Comparison of ENCODE assay signal across 10 cellular contexts in the genomic region with DNA sequence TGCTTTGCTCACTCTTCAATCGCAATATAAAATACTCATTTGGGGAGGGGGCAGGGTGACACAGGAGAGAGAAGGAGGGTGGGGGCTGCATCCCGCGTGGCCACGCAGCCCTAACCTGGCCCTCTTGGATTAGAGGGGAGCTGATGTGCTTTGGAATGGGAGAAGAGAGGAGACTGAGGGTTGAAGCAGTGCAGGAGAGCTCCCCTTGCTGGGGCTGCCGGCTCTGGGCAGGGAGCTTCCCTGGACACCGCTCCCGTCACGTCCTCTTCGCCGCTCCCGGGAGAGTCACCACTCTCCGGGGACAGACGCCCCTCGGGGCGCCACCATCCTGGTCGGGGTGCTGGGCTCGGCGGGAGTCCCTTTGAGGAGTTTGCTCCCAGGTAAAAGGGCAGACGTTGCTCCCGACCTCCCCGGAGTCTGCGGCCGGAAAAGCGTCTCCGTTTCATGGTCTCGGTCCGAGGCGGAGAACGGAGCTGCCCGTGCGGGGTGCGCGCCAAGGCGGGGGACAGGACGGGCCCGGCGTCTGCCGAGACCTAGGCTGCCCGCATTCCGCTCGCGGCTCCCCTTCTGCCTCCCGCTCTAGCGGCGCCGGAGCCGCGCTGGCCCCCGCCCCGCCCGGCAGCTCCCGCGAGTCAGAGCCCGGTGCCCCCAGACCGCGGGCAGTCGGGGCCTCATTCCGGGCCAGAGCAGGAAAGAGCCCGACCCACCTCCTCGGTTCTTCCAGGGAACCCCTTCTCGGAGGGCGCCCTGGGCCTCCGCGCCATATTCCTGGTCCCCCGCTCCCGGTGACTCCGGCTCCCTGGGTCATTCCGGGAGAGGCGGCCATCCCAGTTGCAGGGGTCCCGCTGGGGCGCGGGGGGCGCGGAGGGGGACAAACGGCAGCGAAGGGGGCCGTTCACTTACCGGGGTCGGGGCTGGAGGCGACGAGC. TPM values are rescaled to one million over a fixed set of nuclear protein-coding genes. Genes with fewer than 3 reads are reported as not detected.
DNase-seq lines count a peak whose midpoint lies in the region; ATAC-seq and TF ChIP-seq lines count a peak whose summit lies in the region.
"Had no signal": no experiment of that assay in that cellular context is flagged by ENCODE, and none has a peak within 500 bp of the region (broad histone marks: within the 10 kb centered on the region; RNA-seq: fewer than 3 reads in every experiment).

No MANE protein-coding gene starts in this region.

- peaks cover 12% of the 10 kb centered on the region for H3K4me1 Mint-ChIP-seq in endothelial cell (ENCODE audit: unreplicated experiment)
- H3K4me1 Mint-ChIP-seq: central memory CD8-positive, alpha-beta T cell had no signal

- H3K9me3 Mint-ChIP-seq in endothelial cell (ENCODE audit: unreplicated experiment), result no peaks in the 10 kb centered on the region
- H3K9me3 Mint-ChIP-seq: central memory CD8-positive, alpha-beta T cell had no signal

- H3K4me3 Mint-ChIP-seq in endothelial cell (ENCODE audit: unreplicated experiment), result peak overlapping the region; percentile 81
- H3K4me3 Mint-ChIP-seq: central memory CD8-positive, alpha-beta T cell had no signal

- no peaks in the 10 kb centered on the region for H3K4me1 ChIP-seq in mucosa of descending colon (ENCODE audit: low read depth)

- no peaks in the 10 kb centered on the region for H3K9me3 ChIP-seq in mucosa of descending colon
- H3K9me3 ChIP-seq: neutrophil had no signal

- peak; percentile 13 for ATAC-seq in mucosa of descending colon
- no peak for ATAC-seq in HG02938 (IDR thresholded peaks at IDR 0.05; ENCODE audit: unreplicated experiment)
- no peak for ATAC-seq in HG03439 (IDR thresholded peaks at IDR 0.05; ENCODE audit: unreplicated experiment)
- ATAC-seq in GM19463 (IDR thresholded peaks at IDR 0.05; ENCODE audit: unreplicated experiment), result no peak

- no peak for DNase-seq in BJ (ENCODE audit: low read depth)
- peak; percentile 52 for DNase-seq in NCI-H1105 (lab: John Stamatoyannopoulos, UW)
- peak; percentile 7 for DNase-seq in endothelial cell (ENCODE audit: low spot score)
- DNase-seq in mucosa of descending colon, result peak in 1 of 3 donors; percentile 19
- no peak for DNase-seq in activated T-cell treated with anti-CD3 and anti-CD28 coated beads for 4 hours

- no peaks in the 10 kb centered on the region for H3K36me3 Mint-ChIP-seq in endothelial cell (ENCODE audit: low read depth, unreplicated experiment)

- TF ChIP-seq CTCF in BJ (IDR thresholded peaks at IDR 0.05; ENCODE audit: insufficient read depth, low read depth, low read length), result no peak
- no peak for TF ChIP-seq CTCF in endothelial cell (IDR thresholded peaks at IDR 0.05; ENCODE audit: unreplicated experiment)
- no peak for TF ChIP-seq CTCF in mucosa of descending colon (IDR thresholded peaks at IDR 0.05)

- H3K36me3 ChIP-seq in BJ (ENCODE audit: control insufficient read depth, insufficient read depth, low read length), result no peaks in the 10 kb centered on the region
- H3K36me3 ChIP-seq in mucosa of descending colon (ENCODE audit: low read depth), result no peaks in the 10 kb centered on the region
- H3K36me3 ChIP-seq: neutrophil had no signal

- peaks cover 20% of the 10 kb centered on the region for H3K27me3 ChIP-seq in BJ (ENCODE audit: control insufficient read depth, insufficient read depth, low read length)

- intact Hi-C loops in mucosa of descending colon (cut with DNase I, micrococcal nuclease), result no loop called here

- H3K27ac Mint-ChIP-seq in endothelial cell (ENCODE audit: unreplicated experiment), result no peak overlapping the region

- CTCF ChIA-PET in BJ (lab: Yijun Ruan, JAX), result interaction anchor here (1.0 to 1.6 kb wide), 6 partner anchors 13 to 227 kb away, joined by 3 to 8 read pairs (median 4); no protein-coding TSS in a partner anchor

- POLR2A ChIA-PET in BJ (lab: Charles Lee), result no interaction called here

- H3K4me3 ChIP-seq in BJ (ENCODE audit: low read depth, low read length) (peak overlapping the region; percentile 42), mucosa of descending colon (no peak overlapping the region)

- peaks cover 6% of the 10 kb centered on the region for H3K27me3 Mint-ChIP-seq in endothelial cell (ENCODE audit: unreplicated experiment)

RNA-seq across cellular contexts. Expression of gene SLC7A14, which starts 0.6 kb away (rescaled TPM):
- polyA plus RNA-seq in BJ (2011; rRNA removed), result 0.60 and 0.63 TPM in 2 replicates
- polyA minus RNA-seq in BJ (2011; rRNA and poly(A)+ RNA removed), result 0.36 and 0.90 TPM in 2 replicates
- 2.5 TPM for total RNA-seq in endothelial cell (ENCODE audit: unreplicated experiment)
- total RNA-seq in mucosa of descending colon, result 1 to 10 TPM in 1 of 3 donors, under 1 TPM in 2; 0.26 to 2.9 (median 0.29) TPM

Comparison
In these comparisons a context has a peak if more than half of its experiments do, and no peak if none do; other contexts are left out.
1. DNase-seq: peak in NCI-H1105 (single experiment) and endothelial cell (single experiment); none in BJ (single experiment) and activated T-cell treated with anti-CD3 and anti-CD28 coated beads for 4 hours (single experiment).